In the genomic region with DNA sequence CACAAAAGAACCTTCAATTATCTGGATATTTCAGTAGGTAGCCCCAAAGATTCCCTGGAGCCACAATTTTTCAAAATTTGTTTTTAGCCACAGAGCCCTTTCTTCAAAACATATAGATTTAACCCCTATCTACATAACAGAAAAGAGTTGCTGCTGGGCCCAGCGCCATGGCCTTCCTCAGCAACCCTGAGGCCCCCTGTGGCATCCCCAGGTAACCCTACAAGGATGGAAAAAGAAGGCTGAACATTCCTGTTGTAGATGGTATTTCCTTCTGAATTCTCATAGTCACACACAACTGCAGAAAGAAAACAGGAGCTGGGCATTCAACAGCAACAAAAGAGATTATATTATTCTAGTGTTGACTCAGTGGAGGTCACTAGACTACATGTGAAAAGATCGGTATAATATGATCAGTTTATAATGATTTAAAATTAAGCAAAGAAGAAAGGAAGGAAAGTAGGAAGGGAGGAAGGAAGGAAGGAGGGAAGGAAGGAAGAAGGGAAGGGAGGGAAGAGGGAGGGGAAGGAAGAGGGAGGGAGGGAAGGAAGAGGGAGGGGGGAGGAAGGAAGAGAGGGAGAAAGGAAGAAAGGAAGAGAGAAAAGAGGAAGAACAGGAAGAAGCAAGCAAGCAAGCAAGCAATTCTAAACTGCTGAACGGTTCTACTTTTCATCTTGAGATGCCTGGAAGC, we compare ENCODE assay signal across 28 cellular contexts.
DNase-seq lines count a peak whose midpoint lies in the region; ATAC-seq, FAIRE-seq and TF ChIP-seq lines count a peak whose summit lies in the region.
"Had no signal": no experiment of that assay in that cellular context is flagged by ENCODE, and none has a peak within 500 bp of the region (broad histone marks: within the 10 kb centered on the region; RNA-seq: fewer than 3 reads in every experiment).

No MANE protein-coding gene starts in this region.

- no TSS peak for BruUV-seq in GM12878 (replicated peaks; lab: Mats Ljungman, UMichigan)

- H2AFZ ChIP-seq in H9 (ENCODE audit: low read length) (no peak overlapping the region), GM12878 (ENCODE audit: control insufficient read depth, low read depth, low read length) (no peak overlapping the region; the same call in 1 of the 2 replicates)

- no peak overlapping the region for H2BK5ac ChIP-seq in H9 (ENCODE audit: insufficient read length, low read length)

- no peak overlapping the region for H3K27ac ChIP-seq in H9 (ENCODE audit: insufficient read length, low read depth, low read length)
- no peak overlapping the region for H3K27ac ChIP-seq in GM12878 (ENCODE audit: control insufficient read depth, insufficient read depth)
- H3K27ac ChIP-seq in gastrocnemius medialis: peak overlapping the region; percentile 53 to 74 (median 60)
- H3K27ac ChIP-seq: epithelial cell of prostate, Peyer's patch, prostate gland, SJSA1, transverse colon had no signal

- intact Hi-C loops in GM12878 (cut with micrococcal nuclease; ENCODE audit: unreplicated experiment) (loop anchor here (5.0 kb wide), 1 partner anchor 244 kb away; no protein-coding TSS in a partner anchor), natural killer cell (cut with micrococcal nuclease) (no loop called here), gastrocnemius medialis (cut with DNase I; ENCODE audit: low total_unique reads) (loop anchor here (5.0 to 10.0 kb wide), 2 partner anchors 64 to 297 kb away; no protein-coding TSS in a partner anchor)

- H3K4me1 Mint-ChIP-seq in H9: peaks cover 13 to 16% of the 10 kb centered on the region in 2 experiments
- H3K4me1 Mint-ChIP-seq in natural killer cell: peaks cover 41 to 49% of the 10 kb centered on the region in 2 donors
- H3K4me1 Mint-ChIP-seq in activated T-cell treated with anti-CD3 and anti-CD28 coated beads, Interleukin-2, amount 50 U/mL, for 4 hours (ENCODE audit: low read depth): peaks cover 2% of the 10 kb centered on the region
- H3K4me1 Mint-ChIP-seq: activated CD4-positive, alpha-beta memory T cell treated with anti-CD3 and anti-CD28 coated beads, Interleukin-2, amount 10 ng/mL, durations not matched to agents 7 days and 5 days had no signal

- TF ChIP-seq EP300 in GM12878 (IDR thresholded peaks at IDR 0.05; ENCODE audit: borderline replicate concordance in 1 of 2, control insufficient read depth in 1 of 2, low read depth in 2 of 2, low read length in 2 of 2): no peak

- DNase-seq in H9 (peak; percentile 28), GM12878 (ENCODE audit: low read depth, low spot score) (no peak), natural killer cell (no peak), gastrocnemius medialis (no peak), NCI-H526 (lab: John Stamatoyannopoulos, UW) (no peak), NCI-H1417 treated with DMSO at 0.1 percent for 48 hours (lab: John Stamatoyannopoulos, UW) (no peak)
- DNase-seq in activated T-cell treated with anti-CD3 and anti-CD28 coated beads, Interleukin-2, amount 50 U/mL, for 4 hours: no peak
- DNase-seq: activated CD4-positive, alpha-beta memory T cell treated with anti-CD3 and anti-CD28 coated beads, Interleukin-2, amount 10 ng/mL, durations not matched to agents 7 days and 5 days; activated CD4-positive, CD25-positive, alpha-beta regulatory T cell treated with anti-CD3 and anti-CD28 coated beads, Interleukin-2, amount 50 U/mL, for 72 hours; activated effector memory CD4-positive, alpha-beta T cell treated with Interleukin-2 at 50 U/mL for 16 hours; activated naive CD8-positive, alpha-beta T cell treated with anti-CD3 and anti-CD28 coated beads, Interleukin-2, amount 10 ng/mL, durations not matched to agents 7 days and 5 days; DMS79; head of caudate nucleus; midbrain; naive thymus-derived CD8-positive, alpha-beta T cell; NCI-H1436; NCI-H2107; NCI-H510A; Peyer's patch; stimulated activated CD8-positive, alpha-beta memory T cell treated with anti-CD3 and anti-CD28 coated beads, Interleukin-4, amount 100 ng/mL, for 48 hours; T-cell; transverse colon had no signal

- no peaks in the 10 kb centered on the region for H3K23me2 ChIP-seq in H9 (ENCODE audit: insufficient read length, low read depth, low read length, poor library complexity, severe bottlenecking)

- H3K14ac ChIP-seq in H9 (ENCODE audit: insufficient read depth, low read length): no peak overlapping the region

- no peak overlapping the region for H3K56ac ChIP-seq in H9 (ENCODE audit: insufficient read length, low read depth, low read length)

- no peak overlapping the region for H3T11ph ChIP-seq in H9 (ENCODE audit: low read length)

- no peak overlapping the region for H4K91ac ChIP-seq in H9 (ENCODE audit: insufficient read length, low read depth, low read length)

- H3K4me3 Mint-ChIP-seq in H9 (no peak overlapping the region), natural killer cell (peak overlapping the region; percentile 66)
- no peak overlapping the region for H3K4me3 Mint-ChIP-seq in activated T-cell treated with anti-CD3 and anti-CD28 coated beads, Interleukin-2, amount 50 U/mL, for 4 hours
- H3K4me3 Mint-ChIP-seq: activated CD4-positive, alpha-beta memory T cell treated with anti-CD3 and anti-CD28 coated beads, Interleukin-2, amount 10 ng/mL, durations not matched to agents 7 days and 5 days; activated naive CD8-positive, alpha-beta T cell treated with anti-CD3 and anti-CD28 coated beads, Interleukin-2, amount 10 ng/mL, durations not matched to agents 7 days and 5 days; naive thymus-derived CD8-positive, alpha-beta T cell; T-cell had no signal

- H3K36me3 ChIP-seq in GM12878 (ENCODE audit: control insufficient read depth in 2 of 2, insufficient read depth in 2 of 2, low read length in 1 of 2) (no peaks in the 10 kb centered on the region), gastrocnemius medialis (no peaks in the 10 kb centered on the region)
- H3K36me3 ChIP-seq: HAP-1, Peyer's patch, prostate gland, SJSA1, transverse colon had no signal

- no peak overlapping the region for H3K4ac ChIP-seq in H9 (ENCODE audit: low read depth, low read length)

- H2BK12ac ChIP-seq in H9 (ENCODE audit: insufficient read length, low read depth, low read length): no peak overlapping the region

- RAD21 ChIA-PET in GM12878 (lab: Charles Lee; ENCODE audit: unreplicated experiment): interaction anchor here (0.6 to 3.0 kb wide), 10 partner anchors 11 to 246 kb away, joined by 3 to 13 read pairs (median 4); no protein-coding TSS in a partner anchor

- no peak for TF ChIP-seq RAD21 in GM12878 (IDR thresholded peaks at IDR 0.05; ENCODE audit: insufficient read depth, low read depth, low read length)

- ATAC-seq in GM12878 (no peak), natural killer cell (no peak), gastrocnemius medialis (peak; percentile 8 to 18), GM19324 (IDR thresholded peaks at IDR 0.05; ENCODE audit: low FRiP score, unreplicated experiment) (no peak)
- no peak for ATAC-seq in activated T-cell treated with anti-CD3 and anti-CD28 coated beads, Interleukin-2, amount 50 U/mL, for 4 hours
- ATAC-seq: left lobe of liver; naive thymus-derived CD8-positive, alpha-beta T cell; T-cell had no signal

- CTCF ChIA-PET in GM12878 (lab: Yijun Ruan, JAX): interaction anchor here (0.6 to 2.1 kb wide), 4 partner anchors 12 to 728 kb away, joined by 3 to 6 read pairs (median 3); no protein-coding TSS in a partner anchor

- no peak for TF ChIP-seq POLR2A in GM12878 (IDR thresholded peaks at IDR 0.05; ENCODE audit: low read depth, low read length)
- TF ChIP-seq POLR2A in gastrocnemius medialis (IDR thresholded peaks at IDR 0.05): no peak

- H3K36me3 Mint-ChIP-seq in H9 (ENCODE audit: insufficient read depth in 1 of 3, low read depth in 3 of 3) (no peaks in the 10 kb centered on the region), natural killer cell (peaks cover 16% of the 10 kb centered on the region)
- H3K36me3 Mint-ChIP-seq in activated T-cell treated with anti-CD3 and anti-CD28 coated beads, Interleukin-2, amount 50 U/mL, for 4 hours (ENCODE audit: insufficient read depth): no peaks in the 10 kb centered on the region
- H3K36me3 Mint-ChIP-seq: activated naive CD8-positive, alpha-beta T cell treated with anti-CD3 and anti-CD28 coated beads, Interleukin-2, amount 10 ng/mL, durations not matched to agents 7 days and 5 days; T-cell had no signal

- no peak overlapping the region for H2AK5ac ChIP-seq in H9 (ENCODE audit: insufficient read length, low read length)

- H3K18ac ChIP-seq in H9 (ENCODE audit: insufficient read length, low read depth, low read length): no peak overlapping the region

- H3K9me3 ChIP-seq in H9 (ENCODE audit: control insufficient read depth, low read depth, low read length): no peaks in the 10 kb centered on the region
- peaks cover 2% of the 10 kb centered on the region; the same call in 2 of the 3 replicates for H3K9me3 ChIP-seq in GM12878 (replicated peaks; ENCODE audit: control insufficient read depth, insufficient read depth, low read length)
- H3K9me3 ChIP-seq in gastrocnemius medialis: no peaks in the 10 kb centered on the region
- H3K9me3 ChIP-seq: HAP-1, Peyer's patch, prostate gland, SJSA1, transverse colon had no signal

- POLR2A ChIA-PET in GM12878 (lab: Charles Lee): interaction anchor here (0.7 to 2.9 kb wide), 3 partner anchors 11 to 50 kb away, joined by 3 to 8 read pairs (median 4); no protein-coding TSS in a partner anchor

- no peak overlapping the region for H2BK120ac ChIP-seq in H9 (ENCODE audit: low read depth, low read length, poor library complexity, severe bottlenecking)

- no peak overlapping the region for H2BK15ac ChIP-seq in H9 (ENCODE audit: low read depth, low read length)

- no peak overlapping the region for H2BK20ac ChIP-seq in H9 (ENCODE audit: low read depth, low read length, poor library complexity, severe bottlenecking)

- H3K27me3 Mint-ChIP-seq in H9 (ENCODE audit: low read depth) (peaks cover 4% of the 10 kb centered on the region), natural killer cell (ENCODE audit: low read depth in 2 of 2) (peaks cover 40 to 57% of the 10 kb centered on the region in 2 donors)
- H3K27me3 Mint-ChIP-seq in activated T-cell treated with anti-CD3 and anti-CD28 coated beads, Interleukin-2, amount 50 U/mL, for 4 hours (ENCODE audit: low read depth): peaks cover 15% of the 10 kb centered on the region

- WGBS in H9 (ENCODE audit: extremely low coverage, insufficient read length, low lambda C conversion rate): no CpG with 5 or more reads among the region's 3 CpGs
- WGBS in GM12878 (ENCODE audit: insufficient coverage, insufficient replicate concordance, low lambda C conversion rate, missing lambda C conversion rate): 12% methylated on average over 3 of the region's 3 CpGs

- TF ChIP-seq CTCF in H9 (conservative IDR thresholded peaks at IDR 0.05) (no peak), GM12878 (IDR thresholded peaks at IDR 0.05 in 2 of 3, conservative IDR thresholded peaks at IDR 0.05 in 1 of 3; ENCODE audit: control insufficient read depth in 2 of 3, extremely low read depth in 1 of 3, insufficient read depth in 1 of 3, low read depth in 3 of 3, low read length in 3 of 3) (no peak), natural killer cell (IDR thresholded peaks at IDR 0.05) (no peak), gastrocnemius medialis (IDR thresholded peaks at IDR 0.05 in 4 of 5, conservative IDR thresholded peaks at IDR 0.05 in 1 of 5) (no peak)

- H3K9me3 Mint-ChIP-seq in H9: no peaks in the 10 kb centered on the region
- no peaks in the 10 kb centered on the region for H3K9me3 Mint-ChIP-seq in natural killer cell
- no peaks in the 10 kb centered on the region for H3K9me3 Mint-ChIP-seq in activated T-cell treated with anti-CD3 and anti-CD28 coated beads, Interleukin-2, amount 50 U/mL, for 4 hours
- H3K9me3 Mint-ChIP-seq: activated naive CD8-positive, alpha-beta T cell treated with anti-CD3 and anti-CD28 coated beads, Interleukin-2, amount 10 ng/mL, durations not matched to agents 7 days and 5 days; T-cell had no signal

- no peak overlapping the region for H4K8ac ChIP-seq in H9 (replicated peaks; ENCODE audit: insufficient read length, low read depth, low read length)

- H3K4me1 ChIP-seq in H9 (ENCODE audit: insufficient read depth, low read length) (no peaks in the 10 kb centered on the region; the same call in 1 of the 2 replicates), GM12878 (ENCODE audit: control insufficient read depth, insufficient read depth, low read length) (peaks cover 16% of the 10 kb centered on the region), gastrocnemius medialis (peaks cover 13 to 18% of the 10 kb centered on the region in 2 donors)
- H3K4me1 ChIP-seq: HAP-1, Peyer's patch, prostate gland, transverse colon had no signal

- no peak overlapping the region for H3K4me3 ChIP-seq in GM12878
- H3K4me3 ChIP-seq in gastrocnemius medialis: no peak overlapping the region
- H3K4me3 ChIP-seq: HAP-1, Peyer's patch, prostate gland, SJSA1, transverse colon had no signal

- H3K9ac ChIP-seq in H9 (ENCODE audit: extremely low read depth, insufficient read length, low read length): no peak overlapping the region
- H3K9ac ChIP-seq in GM12878 (ENCODE audit: control insufficient read depth, insufficient read depth, low read length): no peak overlapping the region

- H3K4me2 ChIP-seq in H9 (ENCODE audit: insufficient read depth, insufficient read length, low read length) (no peak overlapping the region), GM12878 (ENCODE audit: control insufficient read depth, insufficient read depth) (no peak overlapping the region)

- H3K79me2 ChIP-seq in H9 (ENCODE audit: insufficient read depth, low read length) (no peaks in the 10 kb centered on the region), GM12878 (ENCODE audit: control insufficient read depth, insufficient read depth, low read length) (no peaks in the 10 kb centered on the region)

- no peak overlapping the region for H4K5ac ChIP-seq in H9 (ENCODE audit: insufficient read length, low read depth, low read length)

- no peaks in the 10 kb centered on the region for H3K79me1 ChIP-seq in H9 (ENCODE audit: insufficient read depth, low read depth, low read length, poor library complexity, severe bottlenecking)

- H3K23ac ChIP-seq in H9 (ENCODE audit: insufficient read length, low read depth, low read length): no peak overlapping the region

- SMC1A ChIA-PET in GM12878 (lab: Charles Lee; ENCODE audit: uncharacterized antibody, unreplicated experiment): interaction anchor here (0.7 to 3.2 kb wide), 12 partner anchors 10 to 589 kb away, joined by 3 to 15 read pairs (median 6); no protein-coding TSS in a partner anchor

- no peaks in the 10 kb centered on the region for H3K27me3 ChIP-seq in H9 (ENCODE audit: insufficient read depth, low read length)
- no peaks in the 10 kb centered on the region for H3K27me3 ChIP-seq in GM12878 (replicated peaks in 1 of 2; ENCODE audit: control insufficient read depth in 2 of 2, insufficient read depth in 2 of 2, low read length in 1 of 2)
- H3K27me3 ChIP-seq in gastrocnemius medialis: no peaks in the 10 kb centered on the region
- H3K27me3 ChIP-seq: Peyer's patch, SJSA1, transverse colon had no signal

- in situ Hi-C loops in GM12878 (cut with MboI) (no loop called here), gastrocnemius medialis (cut with MboI; ENCODE audit: low sequenced_read_pairs in 4 of 4) (no loop called here)

- H3K27ac Mint-ChIP-seq in H9: peak overlapping the region in 1 of 3 experiments; percentile 19; a peak in 1 of 7 replicates
- peak overlapping the region in 1 of 2 donors; percentile 14 for H3K27ac Mint-ChIP-seq in natural killer cell
- H3K27ac Mint-ChIP-seq: activated CD4-positive, alpha-beta memory T cell treated with anti-CD3 and anti-CD28 coated beads, Interleukin-2, amount 10 ng/mL, durations not matched to agents 7 days and 5 days; activated naive CD8-positive, alpha-beta T cell treated with anti-CD3 and anti-CD28 coated beads, Interleukin-2, amount 10 ng/mL, durations not matched to agents 7 days and 5 days; naive thymus-derived CD8-positive, alpha-beta T cell; T-cell had no signal

- no peak for FAIRE-seq in GM12878 (lab: Jason Lieb, UNC)

- H4K20me1 ChIP-seq in H9 (ENCODE audit: control insufficient read depth, insufficient read depth, insufficient read length): no peaks in the 10 kb centered on the region
- H4K20me1 ChIP-seq in GM12878 (ENCODE audit: control insufficient read depth, insufficient read depth): no peaks in the 10 kb centered on the region

Comparison
In these comparisons a context has a peak if more than half of its experiments do, and no peak if none do; other contexts are left out.
1. H3K27ac ChIP-seq: peak in gastrocnemius medialis (4 of 4); none in H9 (single experiment) and GM12878 (single experiment).
2. ATAC-seq: peak in gastrocnemius medialis (2 of 2); none in GM12878 (single experiment), natural killer cell (0 of 3), GM19324 (single experiment) and activated T-cell treated with anti-CD3 and anti-CD28 coated beads, Interleukin-2, amount 50 U/mL, for 4 hours (0 of 2).